25 cellular contexts compared by ENCODE assay signal in the genomic region with DNA sequence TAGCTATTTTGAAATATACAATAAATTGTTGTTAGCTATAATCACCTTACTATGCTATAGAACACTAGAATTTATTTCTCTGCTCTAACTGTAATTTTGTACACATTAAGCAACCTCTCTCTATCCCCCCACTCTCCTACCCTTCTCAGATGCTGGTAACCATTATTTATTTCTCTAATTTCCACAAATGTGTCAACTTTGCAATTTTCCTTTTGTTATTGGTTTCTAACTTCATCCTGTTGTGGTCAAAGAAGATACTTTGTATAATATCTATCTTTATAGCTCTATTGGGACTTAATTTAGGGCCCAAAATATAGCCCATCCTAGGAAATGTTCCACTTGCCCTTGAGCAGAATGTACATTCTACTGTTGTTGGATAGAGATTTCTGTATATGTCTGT.
"Had no signal": no experiment of that assay in that cellular context is flagged by ENCODE, and none has a peak within 500 bp of the region (broad histone marks: within the 10 kb centered on the region; RNA-seq: fewer than 3 reads in every experiment).

No MANE protein-coding gene starts in this region.

- H3K36me3 ChIP-seq: left ventricle myocardium inferior, pancreas, prostate gland, sigmoid colon, spleen, tibial nerve, uterus had no signal

- H3K4me3 Mint-ChIP-seq: memory B cell; naive thymus-derived CD8-positive, alpha-beta T cell; nephron; neural crest cell; stimulated activated effector memory CD8-positive, alpha-beta T cell treated with anti-CD3 and anti-CD28 coated beads, Interleukin-12 subunit alpha, Interleukin-12 subunit beta, amount 100 ng/mL, for 72 hours; stimulated activated naive CD8-positive, alpha-beta T cell treated with anti-CD3 and anti-CD28 coated beads, Interleukin-15, amount 100 ng/mL, for 72 hours; type B pancreatic cell had no signal

- H3K4me1 ChIP-seq: left ventricle myocardium inferior, pancreas, prostate gland, sigmoid colon, spleen, tibial nerve, uterus had no signal

- H3K27ac Mint-ChIP-seq: memory B cell; naive thymus-derived CD8-positive, alpha-beta T cell; nephron; stimulated activated effector memory CD8-positive, alpha-beta T cell treated with anti-CD3 and anti-CD28 coated beads, Interleukin-12 subunit alpha, Interleukin-12 subunit beta, amount 100 ng/mL, for 72 hours; type B pancreatic cell had no signal

- H3K27ac ChIP-seq: left ventricle myocardium inferior, pancreas, prostate gland, sigmoid colon, spleen, tibial nerve, uterus had no signal

- H3K4me1 Mint-ChIP-seq: naive thymus-derived CD8-positive, alpha-beta T cell; neural crest cell; stimulated activated effector memory CD8-positive, alpha-beta T cell treated with anti-CD3 and anti-CD28 coated beads, Interleukin-12 subunit alpha, Interleukin-12 subunit beta, amount 100 ng/mL, for 72 hours; stimulated activated naive CD8-positive, alpha-beta T cell treated with anti-CD3 and anti-CD28 coated beads, Interleukin-15, amount 100 ng/mL, for 72 hours had no signal

- H3K27me3 Mint-ChIP-seq: naive thymus-derived CD8-positive, alpha-beta T cell; stimulated activated naive CD8-positive, alpha-beta T cell treated with anti-CD3 and anti-CD28 coated beads, Interleukin-15, amount 100 ng/mL, for 72 hours; type B pancreatic cell had no signal

- H3K9me3 ChIP-seq: pancreas, prostate gland had no signal

- H3K27me3 ChIP-seq: pancreas, sigmoid colon, spleen, tibial nerve, uterus had no signal

- DNase-seq: hypothalamus; islet precursor cell; left ventricle myocardium inferior; naive thymus-derived CD8-positive, alpha-beta T cell; nucleus accumbens; pancreas; posterior cingulate gyrus; retina; right cardiac atrium; sigmoid colon; small intestine; spleen; stimulated activated CD4-positive, alpha-beta T cell treated with anti-CD3 and anti-CD28 coated beads, Interleukin-4, amount 100 ng/mL, for 24 hours; stimulated activated naive CD4-positive, alpha-beta T cell treated with Interleukin-2 at 50 U/mL for 16 hours; stimulated activated naive CD8-positive, alpha-beta T cell treated with anti-CD3 and anti-CD28 coated beads, Interleukin-15, amount 100 ng/mL, for 72 hours; substantia nigra; uterus had no signal

- H3K4me3 ChIP-seq: left ventricle myocardium inferior, lung, pancreas, prostate gland, sigmoid colon, spleen, tibial nerve, uterus had no signal

- H3K36me3 Mint-ChIP-seq: stimulated activated effector memory CD8-positive, alpha-beta T cell treated with anti-CD3 and anti-CD28 coated beads, Interleukin-12 subunit alpha, Interleukin-12 subunit beta, amount 100 ng/mL, for 72 hours; type B pancreatic cell had no signal
